Comparison of ENCODE assay signal across 8 cellular contexts in genomic region chr1:2314803-2315710, GRCh38.
DNase-seq lines count a peak whose midpoint lies in the region; ATAC-seq, FAIRE-seq and TF ChIP-seq lines count a peak whose summit lies in the region.

No MANE protein-coding gene starts in this region.

- POLR2A ChIA-PET in A673 (lab: Charles Lee; ENCODE audit: low non-redundant PET) = interaction anchor here (0.7 kb wide), 1 partner anchor 392 kb away, joined by 3 read pairs; no protein-coding TSS in a partner anchor

- H3K9me2 ChIP-seq in hepatocyte (replicated peaks; ENCODE audit: insufficient read depth) = no peaks in the 10 kb centered on the region

- H2AFZ ChIP-seq in hepatocyte = peak overlapping the region; percentile 71

- peaks cover 2% of the 10 kb centered on the region for H3K79me2 ChIP-seq in hepatocyte

- CTCF ChIA-PET in A673 (lab: Charles Lee) = interaction anchor here (0.6 to 1.4 kb wide), 7 partner anchors 8 to 473 kb away, joined by 3 to 5 read pairs (median 4); partner anchors contain the start of gene FAAP20

- TF ChIP-seq POLR2A in H54 (IDR thresholded peaks at IDR 0.05; ENCODE audit: low read depth, low read length) = no peak

- peak overlapping the region; percentile 96 for H3K27ac ChIP-seq in A673 (ENCODE audit: low read depth, low read length, poor library complexity, severe bottlenecking)
- peak overlapping the region; percentile 99 for H3K27ac ChIP-seq in hepatocyte

- intact Hi-C loops in A673 (cut with micrococcal nuclease; ENCODE audit: unreplicated experiment) = loop anchor here (10.0 kb wide), 1 partner anchor 120 kb away; the partner anchor contains the start of gene FAAP20

- BruUV-seq in A673 (replicated peaks; lab: Mats Ljungman, UMichigan) = no TSS peak

- FAIRE-seq in H54 (lab: Jason Lieb, UNC) = no peak
- no peak for FAIRE-seq in RCC 7860 (lab: Jason Lieb, UNC)

- 49% methylated on average over 20 of the region's 91 CpGs for WGBS in hepatocyte (ENCODE audit: low lambda C conversion rate, missing lambda C conversion rate)

- no peak for ATAC-seq in HG03342 (IDR thresholded peaks at IDR 0.05; ENCODE audit: unreplicated experiment)

- no peaks in the 10 kb centered on the region for H3K9me3 ChIP-seq in A673 (ENCODE audit: low read depth, low read length, poor library complexity, severe bottlenecking)
- H3K9me3 ChIP-seq in adipocyte (ENCODE audit: control insufficient read depth, low read length) = no peaks in the 10 kb centered on the region
- no peaks in the 10 kb centered on the region for H3K9me3 ChIP-seq in hepatocyte (ENCODE audit: low read depth)

- H3K36me3 ChIP-seq in A673 (ENCODE audit: insufficient read depth, low read length, poor library complexity, severe bottlenecking) = peaks cover under 1% of the 10 kb centered on the region
- no peaks in the 10 kb centered on the region for H3K36me3 ChIP-seq in adipocyte (ENCODE audit: control insufficient read depth, insufficient read depth, low read length, severe bottlenecking)
- H3K36me3 ChIP-seq in hepatocyte (replicated peaks; ENCODE audit: insufficient read depth, low read depth) = no peaks in the 10 kb centered on the region

- no peaks in the 10 kb centered on the region for H3K27me3 ChIP-seq in A673 (replicated peaks; ENCODE audit: insufficient read depth, low read depth, low read length, poor library complexity)
- no peaks in the 10 kb centered on the region for H3K27me3 ChIP-seq in adipocyte (replicated peaks; ENCODE audit: control insufficient read depth, insufficient read depth, low read length)
- H3K27me3 ChIP-seq in hepatocyte = no peaks in the 10 kb centered on the region

- DNase-seq in A673 (ENCODE audit: low spot score) (peak; percentile 84), H54 (ENCODE audit: insufficient read length, low spot score) (peak; percentile 67), SW 1271 (lab: John Stamatoyannopoulos, UW) (peak; percentile 16 to 34), adipocyte (ENCODE audit: low read depth) (peak; percentile 79), hepatocyte (ENCODE audit: low spot score) (peak; percentile 84), RCC 7860 (ENCODE audit: low spot score) (no peak)
- peak in 2 of 3 donors; percentile 30 to 43 for DNase-seq in stimulated activated CD4-positive, alpha-beta T cell treated with anti-CD3 and anti-CD28 coated beads, Interleukin-12 subunit alpha, Interleukin-12 subunit beta, amount 100 ng/mL, for 48 hours (ENCODE audit: low read depth in 2 of 3, low spot score in 1 of 3)

- H3K4me1 ChIP-seq in A673 (ENCODE audit: insufficient read depth, low read length, poor library complexity, severe bottlenecking) = peaks cover 60% of the 10 kb centered on the region
- peaks cover 24% of the 10 kb centered on the region for H3K4me1 ChIP-seq in adipocyte (ENCODE audit: control insufficient read depth, insufficient read depth, low read length)
- peaks cover 41% of the 10 kb centered on the region for H3K4me1 ChIP-seq in hepatocyte (ENCODE audit: insufficient read depth)

- no peak overlapping the region for H3K9ac ChIP-seq in adipocyte (ENCODE audit: low read length)

- TF ChIP-seq CTCF in A673 (conservative IDR thresholded peaks at IDR 0.05; ENCODE audit: low read depth, low read length) (peak; percentile 62), hepatocyte (IDR thresholded peaks at IDR 0.05; ENCODE audit: poor library complexity) (peak; percentile 86)

- no peaks in the 10 kb centered on the region for H4K20me1 ChIP-seq in hepatocyte (ENCODE audit: insufficient read depth, poor library complexity, severe bottlenecking)

- peak overlapping the region; percentile 97 for H3K4me2 ChIP-seq in hepatocyte

- peak overlapping the region; percentile 48 for H3K4me3 ChIP-seq in A673 (ENCODE audit: low read depth, low read length, poor library complexity, severe bottlenecking)
- H3K4me3 ChIP-seq in adipocyte (ENCODE audit: low read length) = no peak overlapping the region
- peak overlapping the region; percentile 78 for H3K4me3 ChIP-seq in hepatocyte
